Comparison of ENCODE assay signal across 18 cellular contexts in genomic region chr14:74697976-74698375, GRCh38.
"Had no signal": no experiment of that assay in that cellular context is flagged by ENCODE, and none has a peak within 500 bp of the region (broad histone marks: within the 10 kb centered on the region; RNA-seq: fewer than 3 reads in every experiment).

No MANE protein-coding gene starts in this region.

- H3K4me3 ChIP-seq: adrenal gland, left ventricle myocardium inferior, neural progenitor cell, pancreas, right lobe of liver, thyroid gland had no signal

- H2AFZ ChIP-seq: neural progenitor cell had no signal

- H3K27me3 ChIP-seq: adrenal gland, neural progenitor cell, pancreas, right lobe of liver, thyroid gland had no signal

- H3K27ac ChIP-seq: adrenal gland, left ventricle myocardium inferior, neural progenitor cell, pancreas, right lobe of liver, thyroid gland had no signal

- H3K4me2 ChIP-seq: neural progenitor cell had no signal

- H3K36me3 ChIP-seq: adrenal gland, neural progenitor cell, pancreas, right lobe of liver, thyroid gland had no signal

- DNase-seq: activated CD4-positive, alpha-beta T cell treated with anti-CD3 and anti-CD28 coated beads, Interleukin-2, amount 50 U/mL, for 1 hour; activated CD8-positive, alpha-beta memory T cell treated with anti-CD3 and anti-CD28 coated beads, Interleukin-2, amount 50 U/mL, for 4 hours; activated gamma-delta T cell; activated T-cell treated with anti-CD3 and anti-CD28 coated beads, Interleukin-2, amount 50 U/mL, for 4 hours; adrenal gland; effector memory CD8-positive, alpha-beta T cell; head of caudate nucleus; left ventricle myocardium inferior; naive thymus-derived CD4-positive, alpha-beta T cell; pancreas; right lobe of liver; stimulated activated CD4-positive, alpha-beta T cell treated with anti-CD3 and anti-CD28 coated beads, Interleukin-1b, Interleukin-23, amount 100 ng/mL, for 48 hours; stimulated activated CD8-positive, alpha-beta memory T cell treated with anti-CD3 and anti-CD28 coated beads, Interleukin-4, amount 100 ng/mL, for 48 hours; stimulated activated naive CD4-positive, alpha-beta T cell treated with Interleukin-2 at 50 U/mL for 16 hours; T1000; thyroid gland had no signal

- H3K9me3 ChIP-seq: adrenal gland, left ventricle myocardium inferior, pancreas, right lobe of liver, thyroid gland had no signal

- H3K4me1 ChIP-seq: neural progenitor cell, pancreas, right lobe of liver had no signal

- ATAC-seq: activated naive CD4-positive, alpha-beta T cell treated with anti-CD3 and anti-CD28 coated beads, Interleukin-2, amount 50 U/mL, for 72 hours; activated T-cell treated with anti-CD3 and anti-CD28 coated beads, Interleukin-2, amount 50 U/mL, for 4 hours; effector memory CD8-positive, alpha-beta T cell; pancreas had no signal

- H3K9ac ChIP-seq: neural progenitor cell had no signal
